In genomic region chr2:218981390-218982311, GRCh38 we compare ENCODE assay signal across 8 cellular contexts. TPM values are rescaled to one million over a fixed set of nuclear protein-coding genes. Genes with fewer than 3 reads are reported as not detected.
DNase-seq lines count a peak whose midpoint lies in the region; ATAC-seq and TF ChIP-seq lines count a peak whose summit lies in the region.

No MANE protein-coding gene starts in this region.

- TF ChIP-seq CTCF in Calu3 (IDR thresholded peaks at IDR 0.05; ENCODE audit: unreplicated experiment) (no peak), NB4 (IDR thresholded peaks at IDR 0.05; ENCODE audit: low read depth, low read length) (no peak), brain (conservative IDR thresholded peaks at IDR 0.05) (no peak)

- CTCF ChIA-PET in Calu3 (lab: Charles Lee), result interaction anchor here (1.5 kb wide), 1 partner anchor 21 kb away, joined by 6 read pairs; no protein-coding TSS in a partner anchor

- peaks cover 9% of the 10 kb centered on the region for H3K36me3 Mint-ChIP-seq in Calu3 (ENCODE audit: insufficient read depth, unreplicated experiment)
- H3K36me3 Mint-ChIP-seq in brain, result no peaks in the 10 kb centered on the region

- H3K4me1 Mint-ChIP-seq in Calu3 (ENCODE audit: low read depth, unreplicated experiment) (peaks cover 28% of the 10 kb centered on the region), brain (peaks cover 37% of the 10 kb centered on the region)

- H3K4me3 Mint-ChIP-seq in Calu3 (ENCODE audit: low read depth, unreplicated experiment) (peak overlapping the region; percentile 51), brain (peak overlapping the region; percentile 75 to 85 (median 82))

- H3K27me3 Mint-ChIP-seq in Calu3 (ENCODE audit: unreplicated experiment) (peaks cover 91% of the 10 kb centered on the region), brain (peaks cover 92% of the 10 kb centered on the region)

- intact Hi-C loops in Calu3 (cut with micrococcal nuclease; ENCODE audit: unreplicated experiment), result loop anchor here (10.0 kb wide), 1 partner anchor 127 kb away; the partner anchor contains the start of gene WNT6

- H3K9me3 Mint-ChIP-seq in Calu3 (ENCODE audit: low read depth, unreplicated experiment), result no peaks in the 10 kb centered on the region
- H3K9me3 Mint-ChIP-seq in brain, result peaks cover 0 to 11% (median 0%) of the 10 kb centered on the region in 5 experiments

- DNase-seq in Calu3 (peak; percentile 38), NB4 (ENCODE audit: low read depth) (peak; percentile 44), myocyte (ENCODE audit: low read depth) (peak; percentile 52), AG08396 (ENCODE audit: low spot score) (no peak), GF-D8 (lab: John Stamatoyannopoulos, UW) (no peak), NCI-H446 treated with DMSO at 0.1 percent for 48 hours (lab: John Stamatoyannopoulos, UW) (no peak)

- no peak for ATAC-seq in GM19452 (IDR thresholded peaks at IDR 0.05; ENCODE audit: unreplicated experiment)

- H3K4me3 ChIP-seq in NB4 (ENCODE audit: low read depth, low read length), result no peak overlapping the region

- no TSS peak for BruUV-seq in Calu3 (replicated peaks; lab: Mats Ljungman, UMichigan)

- H3K27ac Mint-ChIP-seq in Calu3 (ENCODE audit: unreplicated experiment) (no peak overlapping the region), brain (peak overlapping the region in 3 of 5 experiments; percentile 9 to 68 (median 36))

- no peak for TF ChIP-seq POLR2A in NB4 (IDR thresholded peaks at IDR 0.05; ENCODE audit: extremely low read depth, insufficient read length)

RNA-seq across cellular contexts. Expression of gene FEV, which starts 3.3 kb away (rescaled TPM):
- total RNA-seq in Calu3 (2022) (not detected in 2 replicates), myocyte (not detected in 2 replicates)
- polyA plus RNA-seq in brain (ENCODE audit: insufficient read depth, low read depth, low replicate concordance), result 5.9 TPM
- polyA plus RNA-seq in myocyte (2012), result not detected

RNA-seq across cellular contexts. Expression of gene CRYBA2, which starts 11.6 kb away (rescaled TPM):
- total RNA-seq in Calu3 (2022) (not detected in 2 replicates), myocyte (not detected in 2 replicates)
- polyA plus RNA-seq in brain (ENCODE audit: insufficient read depth, low read depth, low replicate concordance), result 9.1 TPM
- not detected for polyA plus RNA-seq in myocyte (2012)

RNA-seq across cellular contexts. Expression of gene CDK5R2, which starts 22.2 kb away (rescaled TPM):
- total RNA-seq in Calu3 (2022) (0.59 and 0.86 TPM in 2 replicates), myocyte (0.45 and 0.47 TPM in 2 replicates)
- 44.3 TPM for polyA plus RNA-seq in brain (ENCODE audit: insufficient read depth, low read depth, low replicate concordance)
- polyA plus RNA-seq in myocyte (2012), result 1.1 TPM

RNA-seq across cellular contexts. Expression of gene CFAP65, which starts 59.7 kb away (rescaled TPM):
- total RNA-seq in Calu3 (2022), result 0.68 and 1.3 TPM in 2 replicates
- 0.61 TPM for polyA plus RNA-seq in brain (ENCODE audit: insufficient read depth, low read depth, low replicate concordance)
- 0.05 TPM in 1 of 2 replicates, not detected in the other for total RNA-seq in myocyte
- not detected for polyA plus RNA-seq in myocyte (2012)

Comparison
In these comparisons a context has a peak if more than half of its experiments do, and no peak if none do; other contexts are left out.
1. DNase-seq: peak in Calu3 (single experiment), NB4 (single experiment) and myocyte (single experiment); none in AG08396 (single experiment), GF-D8 (single experiment) and NCI-H446 treated with DMSO at 0.1 percent for 48 hours (single experiment).